Comparison of ENCODE assay signal across 5 cellular contexts in the genomic region with DNA sequence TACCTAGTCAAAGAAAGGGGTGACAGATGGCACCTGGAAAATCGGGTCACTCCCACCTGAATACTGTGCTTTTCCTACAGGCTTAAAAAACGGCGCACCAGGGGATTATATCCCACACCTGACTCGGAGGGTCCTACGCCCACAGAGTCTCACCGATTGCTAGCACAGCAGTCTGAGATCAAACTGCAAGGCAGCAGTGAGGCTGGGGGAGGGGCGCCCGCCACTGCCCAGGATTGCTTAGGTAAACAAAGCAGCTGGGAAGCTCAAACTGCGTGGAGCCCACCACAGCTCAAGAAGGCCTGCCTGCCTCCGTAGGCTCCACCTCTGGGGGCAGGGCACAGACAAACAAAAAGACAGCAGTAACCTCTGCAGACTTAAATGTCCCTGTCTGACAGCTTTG.
DNase-seq lines count a peak whose midpoint lies in the region; ATAC-seq, FAIRE-seq and TF ChIP-seq lines count a peak whose summit lies in the region.
"Not testable (repeated sequence)": the region's sequence is repeated elsewhere in the genome, so short reads cannot be mapped to it uniquely, and the experiment has no call there.

No MANE protein-coding gene starts in this region.

- H3K36me3 ChIP-seq in endodermal cell (ENCODE audit: control insufficient read depth, insufficient read depth, low read length); HepG2 (replicated peaks in 1 of 2; ENCODE audit: control insufficient read depth in 1 of 2, insufficient read depth in 2 of 2, low read length in 2 of 2); upper lobe of right lung: not testable (repeated sequence)

- H3K4me1 Mint-ChIP-seq in WTC11: peaks cover 15% of the 10 kb centered on the region
- not testable (repeated sequence) for H3K4me1 Mint-ChIP-seq in endodermal cell

- H3K4me1 ChIP-seq in endodermal cell (ENCODE audit: control insufficient read depth, insufficient read depth, low read length); HepG2 (ENCODE audit: insufficient read depth, low read length); upper lobe of right lung: not testable (repeated sequence)

- not testable (repeated sequence) for FAIRE-seq in HepG2 (lab: Jason Lieb, UNC)

- H3K9me3 Mint-ChIP-seq in WTC11: peaks cover 10% of the 10 kb centered on the region
- not testable (repeated sequence) for H3K9me3 Mint-ChIP-seq in endodermal cell

- CTCF ChIA-PET in WTC11 (lab: Charles Lee); HepG2 (lab: Yijun Ruan, JAX; ENCODE audit: low intra/inter-chr PET ratio, low total read pairs): not testable (repeated sequence)

- in situ Hi-C loops in HepG2 (cut with HindIII; ENCODE audit: extremely low pct_ligation_motif_present, low pct_unique_long_range_greater_than_20kb): not testable (repeated sequence)

- not testable (repeated sequence) for H3K9me3 ChIP-seq in endodermal cell (ENCODE audit: control insufficient read depth, low read length); HepG2 (ENCODE audit: low read length); upper lobe of right lung

- H2AFZ ChIP-seq in HepG2 (ENCODE audit: low read length): not testable (repeated sequence)

- not testable (repeated sequence) for H3K4me2 ChIP-seq in HepG2 (ENCODE audit: low read depth, low read length)

- H3K36me3 Mint-ChIP-seq in WTC11; endodermal cell (ENCODE audit: low read depth): not testable (repeated sequence)

- 84 to 98% methylated on average over 6 to 10 of the region's 10 CpGs for WGBS in endodermal cell (ENCODE audit: insufficient coverage in 1 of 2, insufficient read length in 1 of 2), 2 experiments
- 32% methylated on average over 9 of the region's 10 CpGs for WGBS in HepG2 (ENCODE audit: low lambda C conversion rate)

- H3K27ac ChIP-seq in endodermal cell (ENCODE audit: low read depth, low read length); HepG2 (ENCODE audit: extremely low read length, insufficient read depth, low read length); upper lobe of right lung: not testable (repeated sequence)

- ATAC-seq in WTC11, HepG2, upper lobe of right lung: not testable (repeated sequence)

- H3K27me3 ChIP-seq in endodermal cell (ENCODE audit: control insufficient read depth, insufficient read depth, low read length, poor library complexity, severe bottlenecking); HepG2 (ENCODE audit: control insufficient read depth in 1 of 2, insufficient read depth in 2 of 2, low read length in 2 of 2); upper lobe of right lung: not testable (repeated sequence)

- not testable (repeated sequence) for TF ChIP-seq CTCF in WTC11 (IDR thresholded peaks at IDR 0.05); endodermal cell (conservative IDR thresholded peaks at IDR 0.05); HepG2 (CRISPR knock-in tag; IDR thresholded peaks at IDR 0.05); upper lobe of right lung (IDR thresholded peaks at IDR 0.05)

- not testable (repeated sequence) for H3K9ac ChIP-seq in endodermal cell (ENCODE audit: extremely low read depth, low read length, poor library complexity, severe bottlenecking); HepG2 (ENCODE audit: insufficient read depth, low read depth, low read length)

- intact Hi-C loops in HepG2 (cut with micrococcal nuclease; ENCODE audit: unreplicated experiment); upper lobe of right lung (cut with DNase I): not testable (repeated sequence)

- TF ChIP-seq POLR2A in HepG2 (IDR thresholded peaks at IDR 0.05; ENCODE audit: insufficient read depth in 1 of 2, low read depth in 2 of 2, low read length in 2 of 2): not testable (repeated sequence)

- not testable (repeated sequence) for BruUV-seq in HepG2 (replicated peaks; lab: Mats Ljungman, UMichigan)

- TF ChIP-seq RAD21 in HepG2 (CRISPR knock-in tag; IDR thresholded peaks at IDR 0.05): not testable (repeated sequence)

- not testable (repeated sequence) for H3K4me3 ChIP-seq in endodermal cell (ENCODE audit: low read length); HepG2 (replicated peaks in 1 of 3; ENCODE audit: insufficient read depth in 1 of 3, low read depth in 2 of 3, low read length in 3 of 3); upper lobe of right lung

- POLR2A ChIA-PET in WTC11 (lab: Charles Lee); HepG2 (lab: Yijun Ruan, JAX): not testable (repeated sequence)

- DNase-seq in NCI-H2171 treated with DMSO at 0.1 percent for 48 hours (lab: John Stamatoyannopoulos, UW): peak; percentile 27
- DNase-seq in WTC11 (ENCODE audit: low spot score): peak; percentile 23
- peak; percentile 53 for DNase-seq in endodermal cell
- not testable (repeated sequence) for DNase-seq in HepG2 (ENCODE audit: low spot score)
- peak; percentile 39 for DNase-seq in upper lobe of right lung

- H3K4me3 Mint-ChIP-seq in WTC11, endodermal cell: not testable (repeated sequence)

- H3K27ac Mint-ChIP-seq in WTC11, endodermal cell: not testable (repeated sequence)

- not testable (repeated sequence) for H3K27me3 Mint-ChIP-seq in WTC11 (ENCODE audit: low read depth); endodermal cell (ENCODE audit: insufficient read depth)

- H4K20me1 ChIP-seq in HepG2 (ENCODE audit: insufficient read depth, low read length): not testable (repeated sequence)

- not testable (repeated sequence) for H3K79me2 ChIP-seq in HepG2 (ENCODE audit: insufficient read depth, low read length)

- not testable (repeated sequence) for TF ChIP-seq EP300 in HepG2 (IDR thresholded peaks at IDR 0.05; ENCODE audit: low read depth in 2 of 2, low read length in 2 of 2); HepG2 (CRISPR knock-in tag; IDR thresholded peaks at IDR 0.05; ENCODE audit: borderline replicate concordance)

TF ChIP-seq in HepG2, 621 proteins besides CTCF, POLR2A, EP300 and RAD21:
- TF ChIP-seq, protein P1, sequence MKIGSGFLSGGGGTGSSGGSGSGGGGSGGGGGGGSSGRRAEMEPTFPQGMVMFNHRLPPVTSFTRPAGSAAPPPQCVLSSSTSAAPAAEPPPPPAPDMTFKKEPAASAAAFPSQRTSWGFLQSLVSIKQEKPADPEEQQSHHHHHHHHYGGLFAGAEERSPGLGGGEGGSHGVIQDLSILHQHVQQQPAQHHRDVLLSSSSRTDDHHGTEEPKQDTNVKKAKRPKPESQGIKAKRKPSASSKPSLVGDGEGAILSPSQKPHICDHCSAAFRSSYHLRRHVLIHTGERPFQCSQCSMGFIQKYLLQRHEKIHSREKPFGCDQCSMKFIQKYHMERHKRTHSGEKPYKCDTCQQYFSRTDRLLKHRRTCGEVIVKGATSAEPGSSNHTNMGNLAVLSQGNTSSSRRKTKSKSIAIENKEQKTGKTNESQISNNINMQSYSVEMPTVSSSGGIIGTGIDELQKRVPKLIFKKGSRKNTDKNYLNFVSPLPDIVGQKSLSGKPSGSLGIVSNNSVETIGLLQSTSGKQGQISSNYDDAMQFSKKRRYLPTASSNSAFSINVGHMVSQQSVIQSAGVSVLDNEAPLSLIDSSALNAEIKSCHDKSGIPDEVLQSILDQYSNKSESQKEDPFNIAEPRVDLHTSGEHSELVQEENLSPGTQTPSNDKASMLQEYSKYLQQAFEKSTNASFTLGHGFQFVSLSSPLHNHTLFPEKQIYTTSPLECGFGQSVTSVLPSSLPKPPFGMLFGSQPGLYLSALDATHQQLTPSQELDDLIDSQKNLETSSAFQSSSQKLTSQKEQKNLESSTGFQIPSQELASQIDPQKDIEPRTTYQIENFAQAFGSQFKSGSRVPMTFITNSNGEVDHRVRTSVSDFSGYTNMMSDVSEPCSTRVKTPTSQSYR (CRISPR knock-in tag; IDR thresholded peaks at IDR 0.05; ENCODE audit: borderline replicate concordance): 0 out of 2 replicates have a peak, but pooled peaks have one; percentile 37
